Comparison of ENCODE assay signal across 25 cellular contexts in genomic region chr7:135833642-135834041, GRCh38.
"Had no signal": no experiment of that assay in that cellular context is flagged by ENCODE, and none has a peak within 500 bp of the region (broad histone marks: within the 10 kb centered on the region; RNA-seq: fewer than 3 reads in every experiment).

No MANE protein-coding gene starts in this region.

- H3K27ac ChIP-seq: neutrophil, ovary, prostate gland, right atrium auricular region, spleen, thoracic aorta, upper lobe of right lung had no signal

- H3K9me3 Mint-ChIP-seq: activated naive CD4-positive, alpha-beta T cell treated with anti-CD3 and anti-CD28 coated beads, Interleukin-2, amount 10 ng/mL, durations not matched to agents 7 days and 5 days had no signal

- H3K4me3 ChIP-seq: lung, ovary, prostate gland, right atrium auricular region, spleen, thoracic aorta, upper lobe of right lung had no signal

- H3K27ac Mint-ChIP-seq: activated naive CD4-positive, alpha-beta T cell treated with anti-CD3 and anti-CD28 coated beads, Interleukin-2, amount 10 ng/mL, durations not matched to agents 7 days and 5 days; naive thymus-derived CD4-positive, alpha-beta T cell had no signal

- H3K36me3 Mint-ChIP-seq: activated naive CD4-positive, alpha-beta T cell treated with anti-CD3 and anti-CD28 coated beads, Interleukin-2, amount 10 ng/mL, durations not matched to agents 7 days and 5 days had no signal

- DNase-seq: activated CD4-positive, alpha-beta T cell treated with anti-CD3 and anti-CD28 coated beads for 1 hour; activated CD4-positive, alpha-beta T cell treated with anti-CD3 and anti-CD28 coated beads, Interleukin-2, amount 50 U/mL, for 1 hour; activated CD8-positive, alpha-beta memory T cell treated with anti-CD3 and anti-CD28 coated beads for 24 hours; activated effector memory CD4-positive, alpha-beta T cell treated with anti-CD3 and anti-CD28 coated beads, Interleukin-2, amount 50 U/mL, for 16 hours; activated naive CD4-positive, alpha-beta T cell treated with anti-CD3 and anti-CD28 coated beads, Interleukin-2, amount 10 ng/mL, durations not matched to agents 7 days and 5 days; activated T-cell treated with anti-CD3 and anti-CD28 coated beads, Interleukin-2, amount 50 U/mL, for 48 hours; amygdala; cerebellar nuclear complex; cortex of kidney; erythroblast; foreskin fibroblast; naive thymus-derived CD4-positive, alpha-beta T cell; ovary; spleen; stimulated activated CD4-positive, alpha-beta T cell treated with anti-CD3 and anti-CD28 coated beads, Interleukin-4, amount 100 ng/mL, for 24 hours; stimulated activated naive CD4-positive, alpha-beta T cell treated with Interleukin-2 at 50 U/mL for 16 hours; T-helper 1 cell; T-helper 9 cell; upper lobe of right lung had no signal

- H3K36me3 ChIP-seq: neutrophil, ovary, prostate gland, right atrium auricular region, spleen, thoracic aorta, upper lobe of right lung had no signal

- H3K9me3 ChIP-seq: neutrophil, ovary, prostate gland, right atrium auricular region, spleen, thoracic aorta, upper lobe of right lung had no signal

- H3K27me3 ChIP-seq: neutrophil, ovary, right atrium auricular region, upper lobe of right lung had no signal

- H3K4me1 ChIP-seq: prostate gland, upper lobe of right lung had no signal

- H3K4me3 Mint-ChIP-seq: activated naive CD4-positive, alpha-beta T cell treated with anti-CD3 and anti-CD28 coated beads, Interleukin-2, amount 10 ng/mL, durations not matched to agents 7 days and 5 days; naive thymus-derived CD4-positive, alpha-beta T cell had no signal

- ATAC-seq: left lobe of liver; naive thymus-derived CD4-positive, alpha-beta T cell; upper lobe of right lung had no signal
